In the genomic region with DNA sequence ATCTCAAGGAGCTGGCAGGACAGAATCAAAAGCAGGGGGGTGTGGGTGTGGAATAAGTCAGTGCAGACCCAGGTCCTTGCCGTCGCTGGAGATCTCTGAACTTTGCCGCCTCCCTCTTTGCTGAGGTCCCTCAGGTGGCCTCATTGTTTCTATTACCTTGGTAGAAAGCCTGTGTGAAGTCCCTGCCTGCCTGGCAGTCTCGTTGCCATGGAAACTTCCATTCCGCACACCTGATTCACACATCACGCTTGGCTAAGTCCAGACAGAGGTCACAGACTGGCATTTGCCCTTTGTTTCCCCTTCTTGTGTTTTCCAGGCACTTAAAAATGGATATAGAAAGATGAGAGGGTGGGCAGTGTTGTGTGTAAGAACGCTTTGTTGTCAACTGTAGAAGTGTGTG, we compare ENCODE assay signal across 9 cellular contexts.
DNase-seq lines count a peak whose midpoint lies in the region; ATAC-seq, FAIRE-seq and TF ChIP-seq lines count a peak whose summit lies in the region.
"Had no signal": no experiment of that assay in that cellular context is flagged by ENCODE, and none has a peak within 500 bp of the region (broad histone marks: within the 10 kb centered on the region; RNA-seq: fewer than 3 reads in every experiment).

No MANE protein-coding gene starts in this region.

- peak; percentile 90 for DNase-seq in DMS53 treated with DMSO at 0.1 percent for 48 hours (lab: John Stamatoyannopoulos, UW; ENCODE audit: unreplicated experiment)
- peak; percentile 82 for DNase-seq in H9
- peak; percentile 96 for DNase-seq in NCI-H748 (lab: John Stamatoyannopoulos, UW; ENCODE audit: unreplicated experiment)
- no peak for DNase-seq in activated effector memory CD4-positive, alpha-beta T cell treated with Interleukin-2 at 50 U/mL for 16 hours
- DNase-seq in RKO (ENCODE audit: low spot score), result no peak
- no peak for DNase-seq in NCI-H187 treated with DMSO at 0.1 percent for 48 hours (lab: John Stamatoyannopoulos, UW)

- H3K4me1 ChIP-seq in H9 (ENCODE audit: insufficient read depth, low read length), result peaks cover 10% of the 10 kb centered on the region

- no peak overlapping the region for H2AK5ac ChIP-seq in H9 (ENCODE audit: insufficient read length, low read length)

- ATAC-seq in HG03520 (IDR thresholded peaks at IDR 0.05; ENCODE audit: unreplicated experiment), result no peak

- no peak overlapping the region for H4K91ac ChIP-seq in H9 (ENCODE audit: insufficient read length, low read depth, low read length)

- H4K20me1 ChIP-seq in H9 (ENCODE audit: control insufficient read depth, insufficient read depth, insufficient read length), result no peaks in the 10 kb centered on the region

- H2BK5ac ChIP-seq in H9 (ENCODE audit: insufficient read length, low read length), result no peak overlapping the region

- H3K36me3 Mint-ChIP-seq in H9 (ENCODE audit: insufficient read depth in 1 of 3, low read depth in 3 of 3), result peaks cover 42 to 48% (median 47%) of the 10 kb centered on the region in 3 experiments

- H3T11ph ChIP-seq in H9 (ENCODE audit: low read length), result no peak overlapping the region

- peaks cover 16 to 19% of the 10 kb centered on the region in 2 experiments for H3K9me3 Mint-ChIP-seq in H9

- H3K23me2 ChIP-seq in H9 (ENCODE audit: insufficient read length, low read depth, low read length, poor library complexity, severe bottlenecking), result no peaks in the 10 kb centered on the region

- no peak overlapping the region for H3K23ac ChIP-seq in H9 (ENCODE audit: insufficient read length, low read depth, low read length)

- TF ChIP-seq CTCF in H9 (conservative IDR thresholded peaks at IDR 0.05), result no peak

- H3K9me3 ChIP-seq in H9 (ENCODE audit: control insufficient read depth, low read depth, low read length), result no peaks in the 10 kb centered on the region

- no peak overlapping the region for H3K4ac ChIP-seq in H9 (ENCODE audit: low read depth, low read length)

- no peak overlapping the region for H2AFZ ChIP-seq in H9 (ENCODE audit: low read length)

- peak overlapping the region; percentile 19 to 78 (median 78); a peak in 4 of 7 replicates for H3K27ac Mint-ChIP-seq in H9

- peaks cover 23 to 25% of the 10 kb centered on the region in 2 experiments for H3K4me1 Mint-ChIP-seq in H9

- no peak overlapping the region for H2BK20ac ChIP-seq in H9 (ENCODE audit: low read depth, low read length, poor library complexity, severe bottlenecking)

- no peak overlapping the region for H3K4me3 Mint-ChIP-seq in H9

- peak; percentile 94 for FAIRE-seq in islet of Langerhans (lab: Jason Lieb, UNC)

- no peak overlapping the region for H2BK15ac ChIP-seq in H9 (ENCODE audit: low read depth, low read length)

- H3K4me2 ChIP-seq in H9 (ENCODE audit: insufficient read depth, insufficient read length, low read length), result no peak overlapping the region

- no peak overlapping the region for H3K9ac ChIP-seq in H9 (ENCODE audit: extremely low read depth, insufficient read length, low read length)

- no peaks in the 10 kb centered on the region for H3K27me3 Mint-ChIP-seq in H9 (ENCODE audit: low read depth)

- no peak overlapping the region for H2BK12ac ChIP-seq in H9 (ENCODE audit: insufficient read length, low read depth, low read length)

- H3K79me1 ChIP-seq in H9 (ENCODE audit: insufficient read depth, low read depth, low read length, poor library complexity, severe bottlenecking), result no peaks in the 10 kb centered on the region

- H2BK120ac ChIP-seq in H9 (ENCODE audit: low read depth, low read length, poor library complexity, severe bottlenecking), result no peak overlapping the region

- H4K8ac ChIP-seq in H9 (replicated peaks; ENCODE audit: insufficient read length, low read depth, low read length), result no peak overlapping the region

- H3K18ac ChIP-seq in H9 (ENCODE audit: insufficient read length, low read depth, low read length), result no peak overlapping the region

- H4K5ac ChIP-seq in H9 (ENCODE audit: insufficient read length, low read depth, low read length), result no peak overlapping the region

- H3K27me3 ChIP-seq in H9 (ENCODE audit: insufficient read depth, low read length), result no peaks in the 10 kb centered on the region

- H3K56ac ChIP-seq in H9 (ENCODE audit: insufficient read length, low read depth, low read length), result no peak overlapping the region

- no CpG with 5 or more reads among the region's 7 CpGs for WGBS in H9 (ENCODE audit: extremely low coverage, insufficient read length, low lambda C conversion rate)

- H3K14ac ChIP-seq in H9 (ENCODE audit: insufficient read depth, low read length), result no peak overlapping the region

- no peaks in the 10 kb centered on the region for H3K79me2 ChIP-seq in H9 (ENCODE audit: insufficient read depth, low read length)

- H3K27ac ChIP-seq in H9 (ENCODE audit: insufficient read length, low read depth, low read length), result no peak overlapping the region
- H3K27ac ChIP-seq: SK-N-MC had no signal

Comparison
In these comparisons a context has a peak if more than half of its experiments do, and no peak if none do; other contexts are left out.
1. DNase-seq: peak in DMS53 treated with DMSO at 0.1 percent for 48 hours (single experiment), H9 (single experiment) and NCI-H748 (single experiment); none in activated effector memory CD4-positive, alpha-beta T cell treated with Interleukin-2 at 50 U/mL for 16 hours (single experiment), RKO (single experiment) and NCI-H187 treated with DMSO at 0.1 percent for 48 hours (single experiment).